Comparison of ENCODE assay signal across 1 cellular context in the genomic region with DNA sequence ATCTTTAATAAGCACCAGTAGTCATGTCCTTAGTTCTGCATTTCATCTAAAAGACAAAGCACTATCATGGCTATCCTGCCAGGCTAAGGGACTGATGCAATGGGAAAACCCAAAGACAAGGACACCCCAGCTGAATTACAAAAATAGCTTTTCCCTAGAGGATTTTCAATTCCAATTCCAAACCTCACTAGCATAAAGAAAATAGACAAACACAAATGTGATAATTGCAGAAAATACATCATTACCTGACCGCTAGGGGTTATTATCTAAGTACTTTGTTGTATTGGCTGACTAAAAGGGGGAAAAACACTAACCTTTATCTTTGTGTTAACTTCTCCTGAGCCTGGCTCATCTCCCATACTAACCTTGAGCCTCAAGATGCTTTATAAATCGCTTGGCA.
TF ChIP-seq lines count a peak whose summit lies in the region.

No MANE protein-coding gene starts in this region.

TF ChIP-seq in K562, 482 proteins besides CTCF, POLR2A, EP300 and RAD21:
- TF ChIP-seq TAF15 (IDR thresholded peaks at IDR 0.05; ENCODE audit: low read depth, low read length): no peak
- no peak for TF ChIP-seq HMG20A (CRISPR knock-in tag; conservative IDR thresholded peaks at IDR 0.05)
- TF ChIP-seq NR0B1 (IDR thresholded peaks at IDR 0.05; ENCODE audit: partially characterized antibody): no peak
- no peak for TF ChIP-seq ARID3A (IDR thresholded peaks at IDR 0.05; ENCODE audit: borderline replicate concordance, low read depth, low read length)
- no peak for TF ChIP-seq ZNF507 (tag; conservative IDR thresholded peaks at IDR 0.05)
- no peak for TF ChIP-seq GATAD2A (IDR thresholded peaks at IDR 0.05)
- TF ChIP-seq, protein P1, sequence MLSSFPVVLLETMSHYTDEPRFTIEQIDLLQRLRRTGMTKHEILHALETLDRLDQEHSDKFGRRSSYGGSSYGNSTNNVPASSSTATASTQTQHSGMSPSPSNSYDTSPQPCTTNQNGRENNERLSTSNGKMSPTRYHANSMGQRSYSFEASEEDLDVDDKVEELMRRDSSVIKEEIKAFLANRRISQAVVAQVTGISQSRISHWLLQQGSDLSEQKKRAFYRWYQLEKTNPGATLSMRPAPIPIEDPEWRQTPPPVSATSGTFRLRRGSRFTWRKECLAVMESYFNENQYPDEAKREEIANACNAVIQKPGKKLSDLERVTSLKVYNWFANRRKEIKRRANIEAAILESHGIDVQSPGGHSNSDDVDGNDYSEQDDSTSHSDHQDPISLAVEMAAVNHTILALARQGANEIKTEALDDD (IDR thresholded peaks at IDR 0.05): no peak
- no peak for TF ChIP-seq LEF1 (IDR thresholded peaks at IDR 0.05)
- TF ChIP-seq, protein P2, sequence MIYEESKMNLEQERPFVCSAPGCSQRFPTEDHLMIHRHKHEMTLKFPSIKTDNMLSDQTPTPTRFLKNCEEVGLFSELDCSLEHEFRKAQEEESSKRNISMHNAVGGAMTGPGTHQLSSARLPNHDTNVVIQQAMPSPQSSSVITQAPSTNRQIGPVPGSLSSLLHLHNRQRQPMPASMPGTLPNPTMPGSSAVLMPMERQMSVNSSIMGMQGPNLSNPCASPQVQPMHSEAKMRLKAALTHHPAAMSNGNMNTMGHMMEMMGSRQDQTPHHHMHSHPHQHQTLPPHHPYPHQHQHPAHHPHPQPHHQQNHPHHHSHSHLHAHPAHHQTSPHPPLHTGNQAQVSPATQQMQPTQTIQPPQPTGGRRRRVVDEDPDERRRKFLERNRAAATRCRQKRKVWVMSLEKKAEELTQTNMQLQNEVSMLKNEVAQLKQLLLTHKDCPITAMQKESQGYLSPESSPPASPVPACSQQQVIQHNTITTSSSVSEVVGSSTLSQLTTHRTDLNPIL (CRISPR knock-in tag; IDR thresholded peaks at IDR 0.05): no peak
